19 cellular contexts compared by ENCODE assay signal in the genomic region with DNA sequence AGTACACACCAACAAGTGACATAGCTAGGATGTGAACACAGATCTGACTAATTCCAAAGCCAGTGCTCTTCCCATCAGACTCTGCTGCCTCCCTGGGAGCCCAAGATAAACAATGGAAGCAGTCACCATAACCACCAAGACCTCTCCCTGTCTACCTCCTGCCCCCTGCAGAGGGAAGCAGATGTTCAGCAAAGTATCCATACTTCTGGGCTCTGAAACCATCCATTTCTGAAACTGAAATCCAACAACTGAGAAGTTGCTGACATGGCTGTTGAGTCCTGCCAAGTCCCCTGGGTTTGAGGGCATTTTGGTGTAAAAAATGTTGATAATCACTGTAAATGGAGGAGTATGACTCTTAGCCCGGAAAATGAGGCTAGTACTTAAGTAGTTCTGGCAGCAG.
A peak's percentile ranks its signal among the peaks of the same experiment; 100 is the strongest.
DNase-seq lines count a peak whose midpoint lies in the region; ATAC-seq and TF ChIP-seq lines count a peak whose summit lies in the region.
"Had no signal": no experiment of that assay in that cellular context is flagged by ENCODE, and none has a peak within 500 bp of the region (broad histone marks: within the 10 kb centered on the region; RNA-seq: fewer than 3 reads in every experiment).

No MANE protein-coding gene starts in this region.

- no peak for TF ChIP-seq POLR2A in upper lobe of left lung (IDR thresholded peaks at IDR 0.05)

- H3K4me2 ChIP-seq in OCI-LY7 (ENCODE audit: low read length) = no peak overlapping the region

- no peak overlapping the region for H3K4me3 Mint-ChIP-seq in natural killer cell
- H3K4me3 Mint-ChIP-seq: activated CD4-positive, alpha-beta T cell treated with anti-CD3 and anti-CD28 coated beads, Interleukin-2, amount 10 ng/mL, durations not matched to agents 7 days and 5 days; central memory CD8-positive, alpha-beta T cell had no signal

- H3K4me3 ChIP-seq in AG04450 (ENCODE audit: low read depth, low read length) (no peak overlapping the region), HEK293 (ENCODE audit: low read depth, low read length) (no peak overlapping the region), OCI-LY7 (ENCODE audit: low read depth, low read length, poor library complexity, severe bottlenecking) (no peak overlapping the region), upper lobe of left lung (no peak overlapping the region)
- H3K4me3 ChIP-seq: left ventricle myocardium inferior had no signal

- TF ChIP-seq CTCF in AG04450 (IDR thresholded peaks at IDR 0.05; ENCODE audit: low read depth, low read length) = no peak
- no peak for TF ChIP-seq CTCF in HEK293 (tag by site-specific recombination; IDR thresholded peaks at IDR 0.05)
- no peak for TF ChIP-seq CTCF in natural killer cell (IDR thresholded peaks at IDR 0.05)
- TF ChIP-seq CTCF in OCI-LY7 (conservative IDR thresholded peaks at IDR 0.05; ENCODE audit: low read length) = no peak
- no peak for TF ChIP-seq CTCF in upper lobe of left lung (IDR thresholded peaks at IDR 0.05)

- ATAC-seq in natural killer cell = no peak
- no peak for ATAC-seq in upper lobe of left lung (ENCODE audit: low FRiP score in 2 of 2)
- ATAC-seq: esophagus mucosa had no signal

- H3K9me3 ChIP-seq in AG04450 (ENCODE audit: control insufficient read depth, insufficient read depth, low read length) (no peaks in the 10 kb centered on the region), HEK293 (ENCODE audit: control insufficient read depth, insufficient read depth, low read depth, low read length) (no peaks in the 10 kb centered on the region), OCI-LY7 (ENCODE audit: low read length) (no peaks in the 10 kb centered on the region), upper lobe of left lung (no peaks in the 10 kb centered on the region)
- H3K9me3 ChIP-seq: left ventricle myocardium inferior had no signal

- H3K36me3 Mint-ChIP-seq in natural killer cell = no peaks in the 10 kb centered on the region

- H3K27ac Mint-ChIP-seq in natural killer cell = no peak overlapping the region
- H3K27ac Mint-ChIP-seq: activated CD4-positive, alpha-beta T cell treated with anti-CD3 and anti-CD28 coated beads, Interleukin-2, amount 10 ng/mL, durations not matched to agents 7 days and 5 days had no signal

- no peak for TF ChIP-seq EP300 in upper lobe of left lung (IDR thresholded peaks at IDR 0.05)

- no peak overlapping the region for H2AFZ ChIP-seq in OCI-LY7 (ENCODE audit: low read length)

- CTCF ChIA-PET in AG04450 (lab: Charles Lee) (no interaction called here), HEK293 (lab: Yijun Ruan, JAX) (no interaction called here), OCI-LY7 (lab: Charles Lee; ENCODE audit: unreplicated experiment) (no interaction called here)

- intact Hi-C loops in natural killer cell (cut with micrococcal nuclease) (no loop called here), OCI-LY7 (cut with micrococcal nuclease; ENCODE audit: unreplicated experiment) (no loop called here)

- no TSS peak for BruUV-seq in OCI-LY7 (replicated peaks; lab: Mats Ljungman, UMichigan)

- no peaks in the 10 kb centered on the region for H3K4me1 Mint-ChIP-seq in natural killer cell
- H3K4me1 Mint-ChIP-seq: activated CD4-positive, alpha-beta T cell treated with anti-CD3 and anti-CD28 coated beads, Interleukin-2, amount 10 ng/mL, durations not matched to agents 7 days and 5 days; central memory CD8-positive, alpha-beta T cell had no signal

- H3K9me3 Mint-ChIP-seq in natural killer cell = peaks cover 0 to 6% of the 10 kb centered on the region in 2 donors
- H3K9me3 Mint-ChIP-seq: activated CD4-positive, alpha-beta T cell treated with anti-CD3 and anti-CD28 coated beads, Interleukin-2, amount 10 ng/mL, durations not matched to agents 7 days and 5 days; central memory CD8-positive, alpha-beta T cell had no signal

- H3K27me3 Mint-ChIP-seq in natural killer cell (ENCODE audit: low read depth in 2 of 2) = no peaks in the 10 kb centered on the region
- H3K27me3 Mint-ChIP-seq: activated CD4-positive, alpha-beta T cell treated with anti-CD3 and anti-CD28 coated beads, Interleukin-2, amount 10 ng/mL, durations not matched to agents 7 days and 5 days; central memory CD8-positive, alpha-beta T cell had no signal

- POLR2A ChIA-PET in AG04450 (lab: Yijun Ruan, JAX) (no interaction called here), HEK293 (lab: Yijun Ruan, JAX) (no interaction called here), OCI-LY7 (lab: Charles Lee) (no interaction called here)

- no peaks in the 10 kb centered on the region for H4K20me1 ChIP-seq in OCI-LY7 (ENCODE audit: insufficient read depth, low read length)

- no peaks in the 10 kb centered on the region for H3K36me3 ChIP-seq in HEK293 (ENCODE audit: control insufficient read depth in 2 of 2, insufficient read depth in 1 of 2, low read length in 2 of 2)
- no peaks in the 10 kb centered on the region for H3K36me3 ChIP-seq in OCI-LY7 (ENCODE audit: insufficient read depth, low read length)
- H3K36me3 ChIP-seq in upper lobe of left lung = no peaks in the 10 kb centered on the region
- H3K36me3 ChIP-seq: left ventricle myocardium inferior had no signal

- H3K27me3 ChIP-seq in AG04450 (ENCODE audit: control insufficient read depth, insufficient read depth, low read length) = no peaks in the 10 kb centered on the region
- H3K27me3 ChIP-seq in upper lobe of left lung = peaks cover 0 to 2% (median 0%) of the 10 kb centered on the region in 4 donors

- WGBS in upper lobe of left lung, 2 donors = 71% methylated on average over 1 of the region's 1 CpG

- no peaks in the 10 kb centered on the region for H3K9me2 ChIP-seq in OCI-LY7 (ENCODE audit: insufficient read depth, low read length)

- 0 out of 2 replicates have a peak, but pooled peaks cover 3% of the 10 kb centered on the region for H3K4me1 ChIP-seq in HEK293 (ENCODE audit: control insufficient read depth, insufficient read depth, low read length)
- no peaks in the 10 kb centered on the region for H3K4me1 ChIP-seq in OCI-LY7 (ENCODE audit: insufficient read depth, low read length, poor library complexity, severe bottlenecking)
- H3K4me1 ChIP-seq in upper lobe of left lung = no peaks in the 10 kb centered on the region
- H3K4me1 ChIP-seq: left ventricle myocardium inferior had no signal

- H3K27ac ChIP-seq in AG04450 (ENCODE audit: low read depth, low read length) = no peak overlapping the region
- H3K27ac ChIP-seq in HEK293 (ENCODE audit: extremely low read depth, low read depth, low read length) = no peak overlapping the region
- no peak overlapping the region for H3K27ac ChIP-seq in OCI-LY7 (ENCODE audit: low read depth, low read length, poor library complexity, severe bottlenecking)
- no peak overlapping the region for H3K27ac ChIP-seq in upper lobe of left lung
- H3K27ac ChIP-seq: left ventricle myocardium inferior had no signal

- DNase-seq in AG04450 (ENCODE audit: low read depth, low spot score) (peak; percentile 34), NCI-H345 treated with DMSO at 0.1 percent for 48 hours (lab: John Stamatoyannopoulos, UW; ENCODE audit: unreplicated experiment) (peak; percentile 29), fibroblast of gingiva (ENCODE audit: low read depth) (peak; percentile 81), natural killer cell (no peak), OCI-LY7 (ENCODE audit: low spot score) (no peak), upper lobe of left lung (no peak)
- no peak for DNase-seq in activated CD4-positive, alpha-beta T cell treated with anti-CD3 and anti-CD28 coated beads for 48 hours
- DNase-seq: activated CD4-positive, alpha-beta T cell treated with anti-CD3 and anti-CD28 coated beads, Interleukin-2, amount 10 ng/mL, durations not matched to agents 7 days and 5 days; activated CD8-positive, alpha-beta memory T cell treated with anti-CD3 and anti-CD28 coated beads, Interleukin-2, amount 50 U/mL, for 4 hours; activated effector memory CD4-positive, alpha-beta T cell treated with Interleukin-2 at 50 U/mL for 16 hours; effector CD4-positive, alpha-beta T cell; left ventricle myocardium inferior; NCI-H1436 treated with DMSO at 0.1 percent for 48 hours; NCI-H2227 treated with DMSO at 0.1 percent for 48 hours; stimulated activated CD4-positive, alpha-beta T cell treated with anti-CD3 and anti-CD28 coated beads, Interleukin-12 subunit alpha, Interleukin-12 subunit beta, amount 100 ng/mL, for 4 hours; stimulated activated CD8-positive, alpha-beta memory T cell treated with anti-CD3 and anti-CD28 coated beads, Interleukin-4, amount 100 ng/mL, for 48 hours had no signal

- H3K79me2 ChIP-seq in OCI-LY7 (ENCODE audit: insufficient read depth, low read depth, low read length) = no peaks in the 10 kb centered on the region

TF ChIP-seq in HEK293, 187 proteins besides CTCF, POLR2A, EP300 and RAD21:
- TF ChIP-seq ZNF114 (tag by site-specific recombination; IDR thresholded peaks at IDR 0.05) = no peak
- TF ChIP-seq GLIS1 (tag by site-specific recombination; IDR thresholded peaks at IDR 0.05) = peak; percentile 100
- peak; percentile 32; the same call in 1 of the 2 replicates for TF ChIP-seq ZIC2 (tag by site-specific recombination; IDR thresholded peaks at IDR 0.05)

Comparison
In these comparisons a context has a peak if more than half of its experiments do, and no peak if none do; other contexts are left out.
1. DNase-seq: peak in AG04450 (single experiment), NCI-H345 treated with DMSO at 0.1 percent for 48 hours (single experiment) and fibroblast of gingiva (single experiment); none in natural killer cell (single experiment), OCI-LY7 (single experiment), activated CD4-positive, alpha-beta T cell treated with anti-CD3 and anti-CD28 coated beads for 48 hours (single experiment) and upper lobe of left lung (0 of 2).